In genomic region chr13:43122706-43123268, GRCh38 we compare ENCODE assay signal across 18 cellular contexts.
DNase-seq lines count a peak whose midpoint lies in the region; ATAC-seq and TF ChIP-seq lines count a peak whose summit lies in the region.
"Had no signal": no experiment of that assay in that cellular context is flagged by ENCODE, and none has a peak within 500 bp of the region (broad histone marks: within the 10 kb centered on the region; RNA-seq: fewer than 3 reads in every experiment).

No MANE protein-coding gene starts in this region.

- no peak overlapping the region for H3K4me2 ChIP-seq in SK-N-SH
- H3K4me2 ChIP-seq: KMS-11 had no signal

- no peak for ATAC-seq in GM21367 (IDR thresholded peaks at IDR 0.05; ENCODE audit: unreplicated experiment)
- ATAC-seq: GM12878 had no signal

- H3F3A ChIP-seq in SK-N-SH (replicated peaks; ENCODE audit: insufficient read depth), result no peaks in the 10 kb centered on the region

- no peaks in the 10 kb centered on the region for H3K79me2 ChIP-seq in SK-N-SH (ENCODE audit: insufficient read depth)

- CTCF ChIA-PET in SK-N-SH (lab: Yijun Ruan, JAX), result interaction anchor here (0.7 to 1.5 kb wide), 5 partner anchors 13 to 668 kb away, joined by 3 read pairs; no protein-coding TSS in a partner anchor

- no peak for TF ChIP-seq CTCF in SK-N-SH (IDR thresholded peaks at IDR 0.05)
- no peak for TF ChIP-seq CTCF in foreskin fibroblast (IDR thresholded peaks at IDR 0.05; ENCODE audit: low read depth, low read length)

- peak; percentile 45 for DNase-seq in ELF-1 (ENCODE audit: low read depth, low spot score)
- peak; percentile 68 for DNase-seq in NCI-H1092 treated with DMSO at 0.1 percent for 48 hours (lab: John Stamatoyannopoulos, UW)
- DNase-seq in SK-N-SH, result peak; percentile 49
- DNase-seq in myocyte (ENCODE audit: low read depth), result peak; percentile 45
- no peak for DNase-seq in NCI-H1417 (lab: John Stamatoyannopoulos, UW)
- DNase-seq in foreskin fibroblast, result no peak
- DNase-seq in T-helper 2 cell, result no peak
- DNase-seq: Calu3; CD4-positive, alpha-beta memory T cell; DMS79 treated with DMSO at 0.1 percent for 48 hours; GDM1; GM23248; NCI-H187; T-helper 9 cell had no signal

- no peaks in the 10 kb centered on the region for H3K27me3 ChIP-seq in SK-N-SH (ENCODE audit: insufficient read depth)
- H3K27me3 ChIP-seq: SJSA1 had no signal

- POLR2A ChIA-PET in SK-N-SH (lab: Yijun Ruan, JAX), result no interaction called here

- H3K4me3 ChIP-seq in SK-N-SH (ENCODE audit: low read depth in 2 of 2, low read length in 1 of 2), result no peak overlapping the region
- H3K4me3 ChIP-seq in foreskin fibroblast (ENCODE audit: low read depth in 1 of 2, low read length in 2 of 2), result no peak overlapping the region
- H3K4me3 ChIP-seq: GM12878, GM23248, SJSA1 had no signal

- peak in 1 of 2 experiments; percentile 85; a peak in 2 of 4 replicates for TF ChIP-seq EP300 in SK-N-SH (IDR thresholded peaks at IDR 0.05; ENCODE audit: borderline replicate concordance in 1 of 2, low read depth in 1 of 2, low read length in 1 of 2)

- no peaks in the 10 kb centered on the region for H3K9me2 ChIP-seq in SK-N-SH

- no peaks in the 10 kb centered on the region for H3K36me3 ChIP-seq in SK-N-SH (replicated peaks in 1 of 2; ENCODE audit: control insufficient read depth in 1 of 2, insufficient read depth in 2 of 2, low read length in 1 of 2)
- H3K36me3 ChIP-seq: SJSA1 had no signal

- H3K27ac ChIP-seq in SK-N-SH (ENCODE audit: low read depth in 2 of 2, low read length in 1 of 2), result no peak overlapping the region
- H3K27ac ChIP-seq: GM23248, KMS-11, SJSA1 had no signal

- no peak; the same call in 1 of the 2 replicates for TF ChIP-seq RAD21 in SK-N-SH (IDR thresholded peaks at IDR 0.05; ENCODE audit: low read length)

- no peaks in the 10 kb centered on the region for H4K20me1 ChIP-seq in SK-N-SH (ENCODE audit: insufficient read depth)

- 45% methylated on average over 6 of the region's 6 CpGs for WGBS in SK-N-SH (ENCODE audit: low lambda C conversion rate)

- peaks cover 0 to 14% of the 10 kb centered on the region in 2 experiments; a peak in 1 of 4 replicates for H3K4me1 ChIP-seq in SK-N-SH (ENCODE audit: control insufficient read depth in 1 of 2, insufficient read depth in 2 of 2, low read depth in 1 of 2, low read length in 1 of 2)
- H3K4me1 ChIP-seq: SJSA1 had no signal

- no peak overlapping the region for H3K9ac ChIP-seq in SK-N-SH
- H3K9ac ChIP-seq: GM23248, KMS-11 had no signal

- no peaks in the 10 kb centered on the region for H3K9me3 ChIP-seq in SK-N-SH
- H3K9me3 ChIP-seq: SJSA1 had no signal

- no peak overlapping the region for H2AFZ ChIP-seq in SK-N-SH (ENCODE audit: low read depth)
- H2AFZ ChIP-seq: GM23248 had no signal

TF ChIP-seq in SK-N-SH, 30 proteins besides CTCF, POLR2A, EP300 and RAD21:
- TF ChIP-seq TEAD4 (IDR thresholded peaks at IDR 0.05; ENCODE audit: borderline replicate concordance, insufficient read depth) (no peak), ZBTB33 (IDR thresholded peaks at IDR 0.05; ENCODE audit: borderline replicate concordance, low read depth) (no peak), POLR2AphosphoS5 (IDR thresholded peaks at IDR 0.05; ENCODE audit: low read depth, low read length) (no peak), YY1 (IDR thresholded peaks at IDR 0.05; ENCODE audit: low read depth) (no peak), ELF1 (IDR thresholded peaks at IDR 0.05) (no peak), REST (IDR thresholded peaks at IDR 0.05; ENCODE audit: low read depth, low read length) (no peak), RCOR1 (IDR thresholded peaks at IDR 0.05; ENCODE audit: low read length) (peak; percentile 98), FOXJ3 (CRISPR knock-in tag; IDR thresholded peaks at IDR 0.05) (peak; percentile 85), RXRA (IDR thresholded peaks at IDR 0.05; ENCODE audit: borderline replicate concordance, low read depth) (no peak), GABPA (IDR thresholded peaks at IDR 0.05; ENCODE audit: low read depth) (no peak), GATA2 (CRISPR knock-in tag; IDR thresholded peaks at IDR 0.05) (peak; percentile 99), SIN3A (IDR thresholded peaks at IDR 0.05; ENCODE audit: borderline replicate concordance, low read depth, low read length) (no peak), SMC3 (IDR thresholded peaks at IDR 0.05; ENCODE audit: low read depth, low read length) (no peak), IRF3 (IDR thresholded peaks at IDR 0.05; ENCODE audit: low read depth, low read length) (no peak), NFIC (IDR thresholded peaks at IDR 0.05; ENCODE audit: borderline replicate concordance) (no peak), CHD2 (IDR thresholded peaks at IDR 0.05; ENCODE audit: low read length, partially characterized antibody) (peak; percentile 81), JUND (IDR thresholded peaks at IDR 0.05) (no peak), FOXM1 (IDR thresholded peaks at IDR 0.05; ENCODE audit: low read depth) (no peak)
TF ChIP-seq in SK-N-SH: peak in this region for 4.

Comparison
In these comparisons a context has a peak if more than half of its experiments do, and no peak if none do; other contexts are left out.
1. DNase-seq: peak in ELF-1 (single experiment), NCI-H1092 treated with DMSO at 0.1 percent for 48 hours (single experiment), SK-N-SH (single experiment) and myocyte (single experiment); none in NCI-H1417 (0 of 3), foreskin fibroblast (0 of 2) and T-helper 2 cell (0 of 5).